Comparison of ENCODE assay signal across 8 cellular contexts in the genomic region with DNA sequence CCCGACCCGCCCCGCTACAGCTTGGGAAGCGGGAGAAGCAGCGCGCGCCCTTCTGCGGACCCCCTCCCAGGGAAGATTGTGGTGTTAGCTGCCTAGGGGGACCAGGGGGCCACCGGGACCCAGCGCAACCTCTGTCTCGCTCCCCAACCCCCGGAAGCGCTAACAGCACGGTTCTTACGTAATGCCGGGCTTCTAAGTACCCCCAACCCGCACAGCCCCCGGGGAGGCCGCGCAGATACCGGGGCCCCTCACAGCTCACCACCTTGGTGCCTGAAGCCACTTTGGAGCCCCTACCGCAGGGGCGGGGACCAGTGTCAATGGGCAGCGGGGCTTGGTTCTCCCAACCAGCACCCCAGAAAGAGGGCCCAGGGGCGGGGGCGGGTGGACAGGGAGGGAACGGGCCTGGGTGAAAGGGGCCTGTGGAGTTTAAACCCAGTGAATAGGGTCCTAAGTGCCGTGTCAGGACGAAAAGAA. TPM values are rescaled to one million over a fixed set of nuclear protein-coding genes. Genes with fewer than 3 reads are reported as not detected.
DNase-seq lines count a peak whose midpoint lies in the region; ATAC-seq, FAIRE-seq and TF ChIP-seq lines count a peak whose summit lies in the region.

No MANE protein-coding gene starts in this region.

- H3K9me3 Mint-ChIP-seq in WTC11 (no peaks in the 10 kb centered on the region), progenitor cell of endocrine pancreas (ENCODE audit: low read depth) (no peaks in the 10 kb centered on the region)

- no peak for DNase-seq in DND-41
- DNase-seq in WTC11 (ENCODE audit: low spot score): peak; percentile 29
- DNase-seq in globus pallidus (ENCODE audit: low spot score): peak; percentile 61
- DNase-seq in progenitor cell of endocrine pancreas (ENCODE audit: low spot score, unreplicated experiment): no peak
- DNase-seq in GM19239 (ENCODE audit: insufficient read length, low spot score): no peak
- DNase-seq in stimulated activated CD4-positive, alpha-beta T cell treated with anti-CD3 and anti-CD28 coated beads, Interleukin-15, amount 100 ng/mL, for 24 hours: no peak
- DNase-seq in islet precursor cell: no peak

- H3K36me3 Mint-ChIP-seq in WTC11 (no peaks in the 10 kb centered on the region), progenitor cell of endocrine pancreas (ENCODE audit: insufficient read depth) (no peaks in the 10 kb centered on the region)

- peaks cover 47% of the 10 kb centered on the region for H3K27me3 ChIP-seq in DND-41 (ENCODE audit: insufficient read depth, low read length, poor library complexity)

- CTCF ChIA-PET in WTC11 (lab: Charles Lee): interaction anchor here (0.6 to 7.7 kb wide), 14 partner anchors 11 to 582 kb away, joined by 3 to 49 read pairs (median 6); a partner anchor contains a TSS

- H3K4me1 ChIP-seq in DND-41 (ENCODE audit: insufficient read depth, low read length): no peaks in the 10 kb centered on the region

- no peaks in the 10 kb centered on the region for H3K36me3 ChIP-seq in DND-41 (ENCODE audit: insufficient read depth, low read length)

- no peak overlapping the region for H3K4me3 ChIP-seq in DND-41 (ENCODE audit: low read depth in 1 of 2, low read length in 2 of 2)

- H3K4me2 ChIP-seq in DND-41 (ENCODE audit: insufficient read depth, low read length): peak overlapping the region; percentile 22; the same call in 1 of the 2 replicates

- no peak for ATAC-seq in DND-41 (ENCODE audit: insufficient read depth, low read depth)
- ATAC-seq in WTC11: no peak
- ATAC-seq in GM18520 (IDR thresholded peaks at IDR 0.05; ENCODE audit: unreplicated experiment): no peak

- TF ChIP-seq CTCF in DND-41 (IDR thresholded peaks at IDR 0.05; ENCODE audit: borderline replicate concordance, extremely low read depth, low read length, poor library complexity, severe bottlenecking): no peak
- no peak for TF ChIP-seq CTCF in WTC11 (IDR thresholded peaks at IDR 0.05)
- TF ChIP-seq CTCF in progenitor cell of endocrine pancreas (IDR thresholded peaks at IDR 0.05; ENCODE audit: unreplicated experiment): no peak

- POLR2A ChIA-PET in WTC11 (lab: Charles Lee): no interaction called here

- H3K4me3 Mint-ChIP-seq in WTC11 (peak overlapping the region; percentile 90), progenitor cell of endocrine pancreas (ENCODE audit: low read depth) (peak overlapping the region; percentile 71)

- no peak overlapping the region for H3K27ac ChIP-seq in DND-41 (ENCODE audit: low read length)

- no peak for FAIRE-seq in GM19239 (lab: Jason Lieb, UNC)

- no peaks in the 10 kb centered on the region for H3K9me3 ChIP-seq in DND-41 (ENCODE audit: insufficient read depth, low read length, severe bottlenecking)

- 0 out of 2 replicates have a peak, but pooled peaks cover 16% of the 10 kb centered on the region for H4K20me1 ChIP-seq in DND-41 (ENCODE audit: insufficient read depth, low read length)

- H3K79me2 ChIP-seq in DND-41 (ENCODE audit: insufficient read depth, low read length): no peaks in the 10 kb centered on the region

- no peak overlapping the region for H2AFZ ChIP-seq in DND-41 (ENCODE audit: low read depth, low read length)

- H3K9ac ChIP-seq in DND-41 (ENCODE audit: low read depth, low read length): no peak overlapping the region

- peaks cover 49% of the 10 kb centered on the region for H3K27me3 Mint-ChIP-seq in WTC11 (ENCODE audit: low read depth)
- peaks cover 67% of the 10 kb centered on the region for H3K27me3 Mint-ChIP-seq in progenitor cell of endocrine pancreas

- H3K4me1 Mint-ChIP-seq in WTC11: peaks cover 30% of the 10 kb centered on the region
- H3K4me1 Mint-ChIP-seq in progenitor cell of endocrine pancreas (ENCODE audit: low read depth): peaks cover 5% of the 10 kb centered on the region

- H3K27ac Mint-ChIP-seq in WTC11 (no peak overlapping the region), progenitor cell of endocrine pancreas (no peak overlapping the region)

TF ChIP-seq in WTC11, 78 proteins besides CTCF, POLR2A, EP300 and RAD21:
- TF ChIP-seq SP1 (CRISPR knock-in tag; conservative IDR thresholded peaks at IDR 0.05) (no peak), ESRRA (CRISPR knock-in tag; IDR thresholded peaks at IDR 0.05; ENCODE audit: borderline replicate concordance) (no peak), TEAD1 (CRISPR knock-in tag; IDR thresholded peaks at IDR 0.05) (no peak), ZNF138 (CRISPR knock-in tag; conservative IDR thresholded peaks at IDR 0.05) (no peak), ZNF416 (CRISPR knock-in tag; IDR thresholded peaks at IDR 0.05) (no peak), ZNF671 (CRISPR knock-in tag; IDR thresholded peaks at IDR 0.05) (no peak), NR1H2 (CRISPR knock-in tag; IDR thresholded peaks at IDR 0.05) (no peak), GTF2I (CRISPR knock-in tag; conservative IDR thresholded peaks at IDR 0.05) (no peak), SMAD4 (CRISPR knock-in tag; IDR thresholded peaks at IDR 0.05) (no peak), IRF2 (CRISPR knock-in tag; IDR thresholded peaks at IDR 0.05; ENCODE audit: borderline replicate concordance, low read depth) (no peak)
- TF ChIP-seq, protein P1, sequence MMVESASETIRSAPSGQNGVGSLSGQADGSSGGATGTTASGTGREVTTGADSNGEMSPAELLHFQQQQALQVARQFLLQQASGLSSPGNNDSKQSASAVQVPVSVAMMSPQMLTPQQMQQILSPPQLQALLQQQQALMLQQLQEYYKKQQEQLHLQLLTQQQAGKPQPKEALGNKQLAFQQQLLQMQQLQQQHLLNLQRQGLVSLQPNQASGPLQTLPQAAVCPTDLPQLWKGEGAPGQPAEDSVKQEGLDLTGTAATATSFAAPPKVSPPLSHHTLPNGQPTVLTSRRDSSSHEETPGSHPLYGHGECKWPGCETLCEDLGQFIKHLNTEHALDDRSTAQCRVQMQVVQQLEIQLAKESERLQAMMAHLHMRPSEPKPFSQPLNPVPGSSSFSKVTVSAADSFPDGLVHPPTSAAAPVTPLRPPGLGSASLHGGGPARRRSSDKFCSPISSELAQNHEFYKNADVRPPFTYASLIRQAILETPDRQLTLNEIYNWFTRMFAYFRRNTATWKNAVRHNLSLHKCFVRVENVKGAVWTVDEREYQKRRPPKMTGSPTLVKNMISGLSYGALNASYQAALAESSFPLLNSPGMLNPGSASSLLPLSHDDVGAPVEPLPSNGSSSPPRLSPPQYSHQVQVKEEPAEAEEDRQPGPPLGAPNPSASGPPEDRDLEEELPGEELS (CRISPR knock-in tag; IDR thresholded peaks at IDR 0.05): no peak
- TF ChIP-seq, protein P2, sequence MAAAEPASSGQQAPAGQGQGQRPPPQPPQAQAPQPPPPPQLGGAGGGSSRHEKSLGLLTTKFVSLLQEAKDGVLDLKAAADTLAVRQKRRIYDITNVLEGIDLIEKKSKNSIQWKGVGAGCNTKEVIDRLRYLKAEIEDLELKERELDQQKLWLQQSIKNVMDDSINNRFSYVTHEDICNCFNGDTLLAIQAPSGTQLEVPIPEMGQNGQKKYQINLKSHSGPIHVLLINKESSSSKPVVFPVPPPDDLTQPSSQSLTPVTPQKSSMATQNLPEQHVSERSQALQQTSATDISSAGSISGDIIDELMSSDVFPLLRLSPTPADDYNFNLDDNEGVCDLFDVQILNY (CRISPR knock-in tag; IDR thresholded peaks at IDR 0.05): no peak
TF ChIP-seq in WTC11: peak in this region for 0.

RNA-seq across cellular contexts. Expression of a gene that starts 0.3 kb away (rescaled TPM):
- total RNA-seq in WTC11 (2021): 29.3 to 31.4 TPM (median 29.9 TPM) in 3 replicates
- total RNA-seq in progenitor cell of endocrine pancreas: 5.4 and 6.4 TPM in 2 replicates

RNA-seq across cellular contexts. Expression of a gene that starts 35.3 kb away (rescaled TPM):
- not detected in 3 replicates for total RNA-seq in WTC11 (2021)
- total RNA-seq in progenitor cell of endocrine pancreas: 0.78 TPM in 1 of 2 replicates, not detected in the other

RNA-seq across cellular contexts. Expression of a gene that starts 46.8 kb away (rescaled TPM):
- total RNA-seq in WTC11 (2021) (0.72 to 1.1 TPM (median 0.94 TPM) in 3 replicates), progenitor cell of endocrine pancreas (0.84 and 1.1 TPM in 2 replicates)

Comparison
In these comparisons a context has a peak if more than half of its experiments do, and no peak if none do; other contexts are left out.
1. DNase-seq: peak in WTC11 (single experiment) and globus pallidus (single experiment); none in DND-41 (single experiment), progenitor cell of endocrine pancreas (single experiment), GM19239 (single experiment), stimulated activated CD4-positive, alpha-beta T cell treated with anti-CD3 and anti-CD28 coated beads, Interleukin-15, amount 100 ng/mL, for 24 hours (single experiment) and islet precursor cell (single experiment).